16 cellular contexts compared by ENCODE assay signal in the genomic region with DNA sequence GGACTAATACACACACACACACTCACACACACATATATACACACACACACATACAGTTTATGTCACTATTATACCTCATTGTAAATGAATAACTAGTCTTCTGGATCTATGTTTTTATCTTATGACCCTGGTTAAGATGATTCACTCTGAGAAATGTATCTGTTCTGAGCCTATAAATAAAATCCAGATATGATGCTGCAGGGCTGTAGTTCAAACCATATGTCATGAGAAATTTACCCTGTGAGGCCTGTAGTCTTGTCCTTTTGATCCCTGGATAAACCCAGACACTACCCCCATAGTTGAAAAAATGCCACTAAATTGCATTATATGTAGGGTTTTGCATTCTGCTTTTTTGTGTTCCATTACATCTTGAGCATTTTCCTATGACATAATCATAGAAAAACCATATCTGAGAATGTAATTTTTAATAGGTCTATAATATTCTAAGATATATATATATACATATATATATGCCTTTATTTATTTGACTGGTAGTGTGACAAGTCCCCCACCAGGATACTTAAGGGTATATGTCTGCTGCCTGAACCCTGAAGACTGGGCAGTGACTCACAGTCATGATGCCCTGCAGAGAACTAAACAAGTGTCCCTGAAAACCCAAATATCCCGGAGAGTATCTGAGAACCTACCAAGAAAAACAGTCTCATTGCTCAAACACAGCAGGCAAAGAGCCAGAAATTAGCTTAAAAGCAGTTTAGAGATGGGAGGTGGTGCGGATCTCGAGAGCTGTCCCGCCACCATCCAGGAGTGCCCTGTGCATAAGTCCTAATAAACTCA. TPM values are rescaled to one million over a fixed set of nuclear protein-coding genes. Genes with fewer than 3 reads are reported as not detected.
"Had no signal": no experiment of that assay in that cellular context is flagged by ENCODE, and none has a peak within 500 bp of the region (broad histone marks: within the 10 kb centered on the region; RNA-seq: fewer than 3 reads in every experiment).

No MANE protein-coding gene starts in this region.

- H3K27ac Mint-ChIP-seq: activated T-helper 2 cell treated with anti-CD3 and anti-CD28 coated beads, Interferon-gamma antibody, Interleukin-2, Interleukin-4, amounts not matched to agents 10 μg/mL and 5 μg/mL and 100 μg/mL, durations not matched to agents 14 hours and 24 hours and 36 hours; immature natural killer cell; stimulated activated naive CD8-positive, alpha-beta T cell treated with anti-CD3 and anti-CD28 coated beads, Interleukin-15, Interleukin-2, amounts not matched to agents 100 ng/mL and 50 ng/mL, for 24 hours; T-helper 17 cell had no signal

- H3K4me1 ChIP-seq: breast epithelium had no signal

- H3K27ac ChIP-seq: breast epithelium, upper lobe of left lung had no signal

- H3K36me3 ChIP-seq: breast epithelium, upper lobe of left lung had no signal

- H3K9me3 ChIP-seq: upper lobe of left lung had no signal

- H3K9me3 Mint-ChIP-seq: activated T-helper 2 cell treated with anti-CD3 and anti-CD28 coated beads, Interferon-gamma antibody, Interleukin-2, Interleukin-4, amounts not matched to agents 10 μg/mL and 5 μg/mL and 100 μg/mL, durations not matched to agents 14 hours and 24 hours and 36 hours had no signal

- DNase-seq: activated CD4-positive, CD25-positive, alpha-beta regulatory T cell; activated naive CD4-positive, alpha-beta T cell treated with anti-CD3 and anti-CD28 coated beads, Interleukin-2, amount 50 U/mL, for 16 hours; amniotic stem cell; glutamatergic neuron; immature natural killer cell; stimulated activated CD4-positive, alpha-beta T cell treated with anti-CD3 and anti-CD28 coated beads, Interleukin-15, amount 100 ng/mL, for 24 hours; stimulated activated CD4-positive, alpha-beta T cell treated with anti-CD3 and anti-CD28 coated beads, Interleukin-4, amount 100 ng/mL, for 24 hours; T-helper 17 cell; upper lobe of left lung had no signal

- ATAC-seq: T-helper 17 cell had no signal

- H3K27me3 ChIP-seq: breast epithelium, upper lobe of left lung had no signal

- H3K4me3 ChIP-seq: breast epithelium, upper lobe of left lung had no signal

- H3K36me3 Mint-ChIP-seq: immature natural killer cell had no signal

- H3K4me3 Mint-ChIP-seq: immature natural killer cell; stimulated activated naive CD8-positive, alpha-beta T cell treated with anti-CD3 and anti-CD28 coated beads, Interleukin-15, Interleukin-2, amounts not matched to agents 100 ng/mL and 50 ng/mL, for 24 hours; T-helper 17 cell had no signal

RNA-seq across cellular contexts. Expression of a gene that starts 18.4 kb away (rescaled TPM):
- total RNA-seq: activated T-helper 2 cell treated with anti-CD3 and anti-CD28 coated beads, Interferon-gamma antibody, Interleukin-2, Interleukin-4, amounts not matched to agents 10 μg/mL and 5 μg/mL and 100 μg/mL, durations not matched to agents 14 hours and 24 hours and 36 hours; fibroblast of lung; osteoblast; T-helper 17 cell; temporal lobe had no signal
- polyA plus RNA-seq: fibroblast of lung, immature natural killer cell, neural cell had no signal
